31 cellular contexts compared by ENCODE assay signal in the genomic region with DNA sequence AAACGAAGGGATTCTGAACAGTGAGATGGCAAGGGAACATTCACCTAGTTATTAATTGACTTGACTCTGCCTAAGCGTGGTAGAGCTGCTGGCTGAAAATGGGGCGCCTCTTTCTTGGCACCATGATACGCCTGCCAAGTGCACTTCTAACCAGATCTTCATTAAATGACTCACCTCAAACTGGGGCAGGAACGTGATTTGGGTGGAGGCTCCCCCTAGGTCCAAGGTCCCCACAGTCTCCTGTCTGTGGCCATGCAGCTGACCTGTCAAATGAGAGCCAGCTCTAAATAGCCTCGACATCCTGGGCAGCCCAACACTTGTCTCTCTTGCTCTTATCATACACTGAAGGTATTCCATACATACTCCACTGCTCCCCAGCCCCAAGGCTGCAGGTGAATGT.
"Had no signal": no experiment of that assay in that cellular context is flagged by ENCODE, and none has a peak within 500 bp of the region (broad histone marks: within the 10 kb centered on the region; RNA-seq: fewer than 3 reads in every experiment).

No MANE protein-coding gene starts in this region.

- DNase-seq: activated CD4-positive, alpha-beta T cell treated with anti-CD3 and anti-CD28 coated beads for 48 hours; activated CD4-positive, alpha-beta T cell treated with anti-CD3 and anti-CD28 coated beads, Interleukin-2, amount 50 U/mL, for 48 hours; activated CD8-positive, alpha-beta memory T cell treated with anti-CD3 and anti-CD28 coated beads for 24 hours; activated effector memory CD4-positive, alpha-beta T cell treated with anti-CD3 and anti-CD28 coated beads, Interleukin-2, amount 50 U/mL, for 16 hours; activated naive CD4-positive, alpha-beta T cell treated with anti-CD3 and anti-CD28 coated beads for 36 hours; amniotic stem cell; caudate nucleus; cortex of kidney; foreskin keratinocyte; heart right ventricle; midbrain; natural killer cell; occipital lobe; stimulated activated CD4-positive, alpha-beta T cell treated with anti-CD3 and anti-CD28 coated beads, Interleukin-1b, Interleukin-23, amount 100 ng/mL, for 48 hours; stimulated activated CD4-positive, alpha-beta T cell treated with anti-CD3 and anti-CD28 coated beads, Interleukin-4, amount 100 ng/mL, for 4 hours; stimulated activated CD8-positive, alpha-beta memory T cell treated with anti-CD3 and anti-CD28 coated beads, Interleukin-4, amount 100 ng/mL, for 48 hours; stimulated activated naive CD8-positive, alpha-beta T cell treated with anti-CD3 and anti-CD28 coated beads, Interleukin-15, amount 100 ng/mL, for 72 hours; substantia nigra; T-helper 9 cell; thyroid gland; upper lobe of right lung; WERI-Rb-1 had no signal

- FAIRE-seq: islet of Langerhans, TTC549 had no signal

- H3K27me3 ChIP-seq: esophagus muscularis mucosa, foreskin keratinocyte, heart right ventricle, neural progenitor cell, thyroid gland, upper lobe of right lung had no signal

- H3K4me1 ChIP-seq: esophagus muscularis mucosa, foreskin keratinocyte, neural progenitor cell, parathyroid adenoma, upper lobe of right lung had no signal

- H3K36me3 ChIP-seq: neural progenitor cell, thyroid gland, WERI-Rb-1 had no signal

- H3K9me3 ChIP-seq: esophagus muscularis mucosa, heart right ventricle, thyroid gland, upper lobe of right lung had no signal

- H3K4me3 ChIP-seq: esophagus muscularis mucosa, heart right ventricle, neural progenitor cell, skin epidermis, thyroid gland, upper lobe of right lung had no signal

- ATAC-seq: activated CD4-positive, CD25-positive, alpha-beta regulatory T cell treated with anti-CD3 and anti-CD28 coated beads, Interleukin-2, amount 50 U/mL, for 24 hours; foreskin keratinocyte; heart right ventricle; natural killer cell; sciatic nerve; stimulated activated memory B cell treated with anti-CD40 and anti-IgM and Interleukin-4, amounts not matched to agents 10 μg/mL and 1 μg/mL and 100 μg/mL, for 72 hours; stimulated activated naive CD8-positive, alpha-beta T cell treated with anti-CD3 and anti-CD28 coated beads, Interleukin-15, amount 100 ng/mL, for 72 hours; upper lobe of right lung had no signal

- H3K27ac ChIP-seq: esophagus muscularis mucosa, foreskin keratinocyte, heart right ventricle, neural progenitor cell, parathyroid adenoma, skin epidermis, thyroid gland, upper lobe of right lung, WERI-Rb-1 had no signal
